19 cellular contexts compared by ENCODE assay signal in genomic region chr5:56170557-56170956, GRCh38.
A peak's percentile ranks its signal among the peaks of the same experiment; 100 is the strongest.
DNase-seq lines count a peak whose midpoint lies in the region; ATAC-seq and TF ChIP-seq lines count a peak whose summit lies in the region.
"Had no signal": no experiment of that assay in that cellular context is flagged by ENCODE, and none has a peak within 500 bp of the region (broad histone marks: within the 10 kb centered on the region; RNA-seq: fewer than 3 reads in every experiment).

No MANE protein-coding gene starts in this region.

- TF ChIP-seq CTCF in brain microvascular endothelial cell (IDR thresholded peaks at IDR 0.05; ENCODE audit: low read depth, low read length, missing control alignments): no peak
- no peak for TF ChIP-seq CTCF in tibial artery (IDR thresholded peaks at IDR 0.05)
- no peak for TF ChIP-seq CTCF in testis (IDR thresholded peaks at IDR 0.05)

- intact Hi-C loops in Right ventricle myocardium inferior (cut with DNase I): loop anchor here (10.0 kb wide), 1 partner anchor 176 kb away; the partner anchor contains the start of gene IL6ST
- intact Hi-C loops in cardiac septum (cut with DNase I): loop anchor here (10.0 kb wide), 1 partner anchor 176 kb away; the partner anchor contains the start of gene IL6ST
- intact Hi-C loops in left cardiac atrium (cut with DNase I): no loop called here
- intact Hi-C loops in tibial artery (cut with DNase I; ENCODE audit: low total_unique reads): no loop called here
- intact Hi-C loops in testis (cut with DNase I; ENCODE audit: low total_unique reads): no loop called here

- DNase-seq in Right ventricle myocardium inferior (ENCODE audit: missing footprints) (no peak), cardiac septum (ENCODE audit: low spot score) (no peak), brain microvascular endothelial cell (peak; percentile 65), left cardiac atrium (peak; percentile 61), tibial artery (peak; percentile 31 to 82), testis (no peak), Kasumi-1 (lab: John Stamatoyannopoulos, UW) (no peak)
- DNase-seq: activated naive CD8-positive, alpha-beta T cell treated with anti-CD3 and anti-CD28 coated beads, Interleukin-2, amount 50 U/mL, for 24 hours; colonic mucosa; glutamatergic neuron; immature natural killer cell; NCI-H2029 treated with DMSO at 0.1 percent for 48 hours; NCI-H524; nephron progenitor cell; SHP77 treated with DMSO at 0.1 percent for 48 hours; T-helper 17 cell had no signal

- H3K27me3 ChIP-seq in brain microvascular endothelial cell (replicated peaks) (no peaks in the 10 kb centered on the region), tibial artery (no peaks in the 10 kb centered on the region), testis (no peaks in the 10 kb centered on the region)
- H3K27me3 ChIP-seq: colonic mucosa had no signal

- in situ Hi-C loops in brain microvascular endothelial cell (cut with HindIII; ENCODE audit: low pct_ligation_motif_present, low sequenced_read_pairs): no loop called here

- H3K9me3 ChIP-seq in tibial artery (no peaks in the 10 kb centered on the region), testis (no peaks in the 10 kb centered on the region)
- H3K9me3 ChIP-seq: colonic mucosa, prostate gland had no signal

- H3K27ac ChIP-seq in brain microvascular endothelial cell (no peak overlapping the region), tibial artery (no peak overlapping the region), testis (no peak overlapping the region)
- H3K27ac ChIP-seq: colonic mucosa, prostate gland had no signal

- no peaks in the 10 kb centered on the region for H3K36me3 ChIP-seq in brain microvascular endothelial cell (replicated peaks)
- no peaks in the 10 kb centered on the region for H3K36me3 ChIP-seq in tibial artery
- no peaks in the 10 kb centered on the region for H3K36me3 ChIP-seq in testis (ENCODE audit: low read depth, missing control alignments)
- H3K36me3 ChIP-seq: colonic mucosa, prostate gland had no signal

- H3K4me3 ChIP-seq in brain microvascular endothelial cell (ENCODE audit: low read depth, low read length): no peak overlapping the region
- H3K4me3 ChIP-seq in tibial artery: no peak overlapping the region
- H3K4me3 ChIP-seq in testis: no peak overlapping the region
- H3K4me3 ChIP-seq: colonic mucosa, prostate gland had no signal

- H3K4me1 ChIP-seq in tibial artery (peaks cover 0 to 39% (median 14%) of the 10 kb centered on the region in 4 donors), testis (peaks cover 15% of the 10 kb centered on the region)
- H3K4me1 ChIP-seq: colonic mucosa, prostate gland had no signal

- peak; percentile 35 for ATAC-seq in Right ventricle myocardium inferior
- peak; percentile 60 to 76 for ATAC-seq in left cardiac atrium
- ATAC-seq in HG03095 (IDR thresholded peaks at IDR 0.05; ENCODE audit: unreplicated experiment): no peak
- ATAC-seq: activated naive CD8-positive, alpha-beta T cell treated with anti-CD3 and anti-CD28 coated beads, Interleukin-2, amount 50 U/mL, for 24 hours; stimulated activated memory B cell treated with anti-CD40 and anti-IgM and Interleukin-4, amounts not matched to agents 10 μg/mL and 1 μg/mL and 100 μg/mL, for 72 hours; T-helper 17 cell had no signal

- no peak for TF ChIP-seq POLR2A in testis (IDR thresholded peaks at IDR 0.05)

- 50 to 61% methylated on average over 4 of the region's 4 CpGs for WGBS in testis, 2 donors

Comparison
In these comparisons a context has a peak if more than half of its experiments do, and no peak if none do; other contexts are left out.
1. DNase-seq: peak in brain microvascular endothelial cell (single experiment), left cardiac atrium (single experiment) and tibial artery (2 of 2); none in Right ventricle myocardium inferior (single experiment), cardiac septum (single experiment), testis (single experiment) and Kasumi-1 (0 of 2).
2. intact Hi-C loops: an anchor here in Right ventricle myocardium inferior (10.0 kb wide) and cardiac septum (10.0 kb wide); none called in left cardiac atrium, tibial artery and testis.